Comparison of ENCODE assay signal across 10 cellular contexts in genomic region chrX:14028473-14028872, GRCh38. TPM values are rescaled to one million over a fixed set of nuclear protein-coding genes. Genes with fewer than 3 reads are reported as not detected.
DNase-seq lines count a peak whose midpoint lies in the region; ATAC-seq and TF ChIP-seq lines count a peak whose summit lies in the region.
"Had no signal": no experiment of that assay in that cellular context is flagged by ENCODE, and none has a peak within 500 bp of the region (broad histone marks: within the 10 kb centered on the region; RNA-seq: fewer than 3 reads in every experiment).

No MANE protein-coding gene starts in this region.

- H3K27me3 Mint-ChIP-seq in activated naive CD4-positive, alpha-beta T cell treated with anti-CD3 and anti-CD28 coated beads, Interleukin-2, amount 50 U/mL, for 24 hours, result no peaks in the 10 kb centered on the region
- H3K27me3 Mint-ChIP-seq in activated CD4-positive, alpha-beta memory T cell treated with anti-CD3 and anti-CD28 coated beads, Interleukin-2, amount 10 ng/mL, durations not matched to agents 7 days and 5 days, result no peaks in the 10 kb centered on the region
- no peaks in the 10 kb centered on the region for H3K27me3 Mint-ChIP-seq in type B pancreatic cell

- H3K36me3 ChIP-seq in iPS-20b (ENCODE audit: insufficient read depth, low read depth, low read length), result no peaks in the 10 kb centered on the region
- H3K36me3 ChIP-seq in testis (ENCODE audit: low read depth, missing control alignments), result no peaks in the 10 kb centered on the region
- H3K36me3 ChIP-seq: thyroid gland had no signal

- intact Hi-C loops in testis (cut with DNase I; ENCODE audit: low total_unique reads), result no loop called here

- CTCF ChIA-PET in activated CD4-positive, alpha-beta memory T cell treated with anti-CD3 and anti-CD28 coated beads, Interleukin-2, amount 10 ng/mL, durations not matched to agents 7 days and 5 days (lab: Charles Lee), result interaction anchor here (1.3 kb wide), 2 partner anchors 17 to 278 kb away, joined by 3 read pairs; no protein-coding TSS in a partner anchor

- H3K4me3 ChIP-seq in iPS-20b (ENCODE audit: low read length) (peak overlapping the region; percentile 72), testis (no peak overlapping the region)

- POLR2A ChIA-PET in activated CD4-positive, alpha-beta memory T cell treated with anti-CD3 and anti-CD28 coated beads, Interleukin-2, amount 10 ng/mL, durations not matched to agents 7 days and 5 days (lab: Charles Lee), result interaction anchor here (1.0 to 2.6 kb wide), 4 partner anchors 286 to 375 kb away, joined by 3 to 23 read pairs (median 10); partner anchors contain the start of genes OFD1, TCEANC and TRAPPC2

- peak overlapping the region; percentile 82; the same call in 1 of the 2 replicates for H3K9ac ChIP-seq in iPS-20b (ENCODE audit: low read depth, low read length)

- peak overlapping the region; percentile 100 for H3K27ac Mint-ChIP-seq in activated naive CD4-positive, alpha-beta T cell treated with anti-CD3 and anti-CD28 coated beads, Interleukin-2, amount 50 U/mL, for 24 hours
- H3K27ac Mint-ChIP-seq in activated CD4-positive, alpha-beta memory T cell treated with anti-CD3 and anti-CD28 coated beads, Interleukin-2, amount 10 ng/mL, durations not matched to agents 7 days and 5 days, result peak overlapping the region; percentile 98
- H3K27ac Mint-ChIP-seq in type B pancreatic cell, result peak overlapping the region; percentile 93

- H3K4me3 Mint-ChIP-seq in activated naive CD4-positive, alpha-beta T cell treated with anti-CD3 and anti-CD28 coated beads, Interleukin-2, amount 50 U/mL, for 24 hours, result peak overlapping the region; percentile 97
- H3K4me3 Mint-ChIP-seq in activated CD4-positive, alpha-beta memory T cell treated with anti-CD3 and anti-CD28 coated beads, Interleukin-2, amount 10 ng/mL, durations not matched to agents 7 days and 5 days, result peak overlapping the region; percentile 99
- H3K4me3 Mint-ChIP-seq in type B pancreatic cell, result peak overlapping the region; percentile 93

- H3K36me3 Mint-ChIP-seq in activated naive CD4-positive, alpha-beta T cell treated with anti-CD3 and anti-CD28 coated beads, Interleukin-2, amount 50 U/mL, for 24 hours, result peaks cover 6% of the 10 kb centered on the region
- peaks cover 7% of the 10 kb centered on the region for H3K36me3 Mint-ChIP-seq in activated CD4-positive, alpha-beta memory T cell treated with anti-CD3 and anti-CD28 coated beads, Interleukin-2, amount 10 ng/mL, durations not matched to agents 7 days and 5 days (ENCODE audit: low read depth)
- no peaks in the 10 kb centered on the region for H3K36me3 Mint-ChIP-seq in type B pancreatic cell

- no peaks in the 10 kb centered on the region for H3K9me3 Mint-ChIP-seq in activated naive CD4-positive, alpha-beta T cell treated with anti-CD3 and anti-CD28 coated beads, Interleukin-2, amount 50 U/mL, for 24 hours
- no peaks in the 10 kb centered on the region for H3K9me3 Mint-ChIP-seq in activated CD4-positive, alpha-beta memory T cell treated with anti-CD3 and anti-CD28 coated beads, Interleukin-2, amount 10 ng/mL, durations not matched to agents 7 days and 5 days
- H3K9me3 Mint-ChIP-seq in type B pancreatic cell, result no peaks in the 10 kb centered on the region

- H3K4me1 ChIP-seq in iPS-20b (ENCODE audit: insufficient read depth, low read length) (peaks cover 23% of the 10 kb centered on the region), testis (no peaks in the 10 kb centered on the region)

- H3K27me3 ChIP-seq in iPS-20b (ENCODE audit: insufficient read depth, low read length) (no peaks in the 10 kb centered on the region), testis (no peaks in the 10 kb centered on the region)
- H3K27me3 ChIP-seq: thyroid gland had no signal

- DNase-seq in activated naive CD4-positive, alpha-beta T cell (lab: John Stamatoyannopoulos, UW), result no peak
- DNase-seq in activated CD4-positive, alpha-beta memory T cell treated with anti-CD3 and anti-CD28 coated beads, Interleukin-2, amount 10 ng/mL, durations not matched to agents 7 days and 5 days, result no peak
- DNase-seq in type B pancreatic cell (ENCODE audit: extremely low spot score, unreplicated experiment), result no peak
- DNase-seq in AG20443 (ENCODE audit: low spot score), result no peak
- DNase-seq in testis, result no peak
- DNase-seq: DMS153, thyroid gland had no signal

- H3K9me3 ChIP-seq in iPS-20b (ENCODE audit: insufficient read depth, low read depth, low read length) (no peaks in the 10 kb centered on the region), testis (no peaks in the 10 kb centered on the region)
- H3K9me3 ChIP-seq: thyroid gland had no signal

- TF ChIP-seq CTCF in type B pancreatic cell (conservative IDR thresholded peaks at IDR 0.05) (no peak), testis (IDR thresholded peaks at IDR 0.05) (no peak)

- no peak for ATAC-seq in GM18517 (IDR thresholded peaks at IDR 0.05; ENCODE audit: unreplicated experiment)

- WGBS in testis, 2 donors, result 33 to 40% methylated on average over 3 of the region's 3 CpGs

- peaks cover 40% of the 10 kb centered on the region for H3K4me1 Mint-ChIP-seq in activated naive CD4-positive, alpha-beta T cell treated with anti-CD3 and anti-CD28 coated beads, Interleukin-2, amount 50 U/mL, for 24 hours
- H3K4me1 Mint-ChIP-seq in activated CD4-positive, alpha-beta memory T cell treated with anti-CD3 and anti-CD28 coated beads, Interleukin-2, amount 10 ng/mL, durations not matched to agents 7 days and 5 days, result peaks cover 44% of the 10 kb centered on the region
- H3K4me1 Mint-ChIP-seq in type B pancreatic cell (ENCODE audit: unreplicated experiment), result no peaks in the 10 kb centered on the region

- H3K27ac ChIP-seq in iPS-20b (ENCODE audit: low read length), result no peak overlapping the region
- H3K27ac ChIP-seq in testis, result peak overlapping the region in 1 of 2 donors; percentile 70

- no peak for TF ChIP-seq POLR2A in testis (IDR thresholded peaks at IDR 0.05)

RNA-seq across cellular contexts. Expression of gene GEMIN8, which starts 1.2 kb away (rescaled TPM):
- 10 to 100 TPM; 14.3 to 16.0 TPM for total RNA-seq in activated CD4-positive, alpha-beta memory T cell treated with anti-CD3 and anti-CD28 coated beads, Interleukin-2, amount 10 ng/mL, durations not matched to agents 7 days and 5 days
- total RNA-seq in type B pancreatic cell (ENCODE audit: low replicate concordance) (18.7 and 19.8 TPM in 2 replicates), testis (10 to 100 TPM; 19.9 to 23.6 TPM)
- 15.9 TPM for polyA plus RNA-seq in testis (ENCODE audit: insufficient read depth, low read depth, low replicate concordance)
